ENCODE assay signal across 19 cellular contexts in the genomic region with DNA sequence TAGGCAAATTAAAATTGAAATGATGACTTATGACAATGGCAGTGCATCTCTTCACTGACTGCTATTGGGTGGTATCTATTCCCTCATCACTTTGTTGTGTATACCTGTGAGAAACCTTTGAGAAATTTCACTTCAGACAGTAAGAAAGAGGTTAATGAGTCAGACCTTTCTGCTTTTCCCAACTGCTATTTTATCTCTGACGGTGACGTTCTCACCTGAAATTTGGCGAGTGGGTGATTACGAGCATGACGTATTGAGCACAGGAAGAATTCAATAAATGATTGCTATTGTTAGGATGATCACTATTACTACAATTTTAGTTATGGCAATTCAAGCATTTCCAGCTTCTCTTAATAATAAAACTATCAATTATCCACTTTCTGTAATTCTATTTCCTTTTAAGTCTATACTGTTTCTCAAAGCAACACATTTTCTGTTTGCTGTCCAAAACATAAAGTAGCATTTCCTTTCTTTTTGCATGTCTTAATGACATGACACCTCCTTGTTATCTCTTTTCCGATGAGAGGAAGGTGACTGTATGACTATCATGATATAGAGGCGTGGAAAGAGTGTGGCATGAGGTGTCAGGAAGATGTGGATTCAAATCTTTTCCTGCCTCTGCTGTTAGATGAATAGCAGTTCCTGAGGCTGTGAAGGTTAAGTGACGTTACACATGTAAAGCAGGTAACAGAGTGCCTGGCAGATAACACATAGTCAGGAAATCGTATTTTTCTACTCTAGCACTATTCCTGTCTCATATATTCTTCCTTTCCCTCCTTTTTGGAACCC.
A peak's percentile ranks its signal among the peaks of the same experiment; 100 is the strongest.
DNase-seq lines count a peak whose midpoint lies in the region; ATAC-seq, FAIRE-seq and TF ChIP-seq lines count a peak whose summit lies in the region.
"Had no signal": no experiment of that assay in that cellular context is flagged by ENCODE, and none has a peak within 500 bp of the region (broad histone marks: within the 10 kb centered on the region; RNA-seq: fewer than 3 reads in every experiment).

No MANE protein-coding gene starts in this region.

- H3K27me3 ChIP-seq in HepG2 (ENCODE audit: control insufficient read depth in 1 of 2, insufficient read depth in 2 of 2, low read length in 2 of 2): no peaks in the 10 kb centered on the region
- H3K27me3 ChIP-seq in right lobe of liver: no peaks in the 10 kb centered on the region
- H3K27me3 ChIP-seq in mesendoderm (ENCODE audit: insufficient read depth, low read length, poor library complexity): no peaks in the 10 kb centered on the region
- H3K27me3 ChIP-seq: BLaER1 treated with 17β-estradiol and CSF1 and Interleukin-3, amounts not matched to agents 10 nM and 100 nM had no signal

- TF ChIP-seq EP300 in HepG2 (IDR thresholded peaks at IDR 0.05; ENCODE audit: low read depth in 2 of 2, low read length in 2 of 2) (no peak), HepG2 (CRISPR knock-in tag; IDR thresholded peaks at IDR 0.05; ENCODE audit: borderline replicate concordance) (no peak)

- no peak overlapping the region for H2AFZ ChIP-seq in HepG2 (ENCODE audit: low read length)

- H3K9ac ChIP-seq in HepG2 (ENCODE audit: insufficient read depth, low read depth, low read length) (no peak overlapping the region), mesendoderm (ENCODE audit: low read length) (peak overlapping the region; percentile 40)
- H3K9ac ChIP-seq: BLaER1 treated with 17β-estradiol and CSF1 and Interleukin-3, amounts not matched to agents 10 nM and 100 nM had no signal

- no peak for DNase-seq in HepG2 (ENCODE audit: low spot score)
- DNase-seq in right lobe of liver: no peak
- DNase-seq in mesendoderm: peak; percentile 93
- DNase-seq in putamen (ENCODE audit: low spot score): peak; percentile 27
- no peak for DNase-seq in activated CD8-positive, alpha-beta memory T cell treated with anti-CD3 and anti-CD28 coated beads for 24 hours
- DNase-seq: AML-193; CD4-positive, alpha-beta T cell; CD8-positive, alpha-beta T cell; COR-L47; DMS79 treated with DMSO at 0.1 percent for 48 hours; GF-D8 had no signal

- H3K23ac ChIP-seq in mesendoderm (ENCODE audit: low read length): no peak overlapping the region

- no peak for FAIRE-seq in HepG2 (lab: Jason Lieb, UNC)
- FAIRE-seq: A549, G401.6, GM12891, GM19239 had no signal

- H3K4me1 ChIP-seq in HepG2 (ENCODE audit: insufficient read depth, low read length) (no peaks in the 10 kb centered on the region), right lobe of liver (no peaks in the 10 kb centered on the region), mesendoderm (ENCODE audit: control insufficient read depth, low read depth, low read length) (peaks cover 10% of the 10 kb centered on the region)
- H3K4me1 ChIP-seq: A549; BLaER1 treated with 17β-estradiol and CSF1 and Interleukin-3, amounts not matched to agents 10 nM and 100 nM had no signal

- H3K4me3 ChIP-seq in HepG2 (replicated peaks in 1 of 3; ENCODE audit: insufficient read depth in 1 of 3, low read depth in 2 of 3, low read length in 3 of 3) (no peak overlapping the region), right lobe of liver (no peak overlapping the region), mesendoderm (ENCODE audit: low read length) (no peak overlapping the region)
- H3K4me3 ChIP-seq: A549; BLaER1 treated with 17β-estradiol and CSF1 and Interleukin-3, amounts not matched to agents 10 nM and 100 nM had no signal

- no peak for TF ChIP-seq RAD21 in HepG2 (CRISPR knock-in tag; IDR thresholded peaks at IDR 0.05)

- no peak overlapping the region for H3K4ac ChIP-seq in mesendoderm (ENCODE audit: low read depth, low read length)

- peak overlapping the region; percentile 78 for H3K56ac ChIP-seq in mesendoderm (ENCODE audit: low read length)

- POLR2A ChIA-PET in HepG2 (lab: Yijun Ruan, JAX): no interaction called here

- TF ChIP-seq CTCF in HepG2 (CRISPR knock-in tag; IDR thresholded peaks at IDR 0.05) (no peak), right lobe of liver (IDR thresholded peaks at IDR 0.05) (no peak)

- no peaks in the 10 kb centered on the region for H3K79me1 ChIP-seq in mesendoderm (ENCODE audit: low read length)

- no peak overlapping the region for H3K27ac ChIP-seq in HepG2 (ENCODE audit: extremely low read length, insufficient read depth, low read length)
- H3K27ac ChIP-seq in right lobe of liver: no peak overlapping the region
- H3K27ac ChIP-seq in mesendoderm (ENCODE audit: low read depth, low read length): peak overlapping the region; percentile 44
- H3K27ac ChIP-seq: 22Rv1; A549; BLaER1 treated with 17β-estradiol and CSF1 and Interleukin-3, amounts not matched to agents 10 nM and 100 nM; C4-2B had no signal

- H2BK120ac ChIP-seq in mesendoderm (ENCODE audit: low read depth, low read length): no peak overlapping the region

- peak overlapping the region; percentile 97 for H2BK5ac ChIP-seq in mesendoderm (ENCODE audit: low read length)

- no peak overlapping the region for H4K8ac ChIP-seq in mesendoderm (ENCODE audit: low read depth, low read length)

- TF ChIP-seq POLR2A in HepG2 (IDR thresholded peaks at IDR 0.05; ENCODE audit: insufficient read depth in 1 of 2, low read depth in 2 of 2, low read length in 2 of 2) (no peak), right lobe of liver (IDR thresholded peaks at IDR 0.05) (no peak)

- no TSS peak for BruUV-seq in HepG2 (replicated peaks; lab: Mats Ljungman, UMichigan)

- WGBS in HepG2 (ENCODE audit: low lambda C conversion rate): 19% methylated on average over 9 of the region's 9 CpGs
- 33% methylated on average over 9 of the region's 9 CpGs for WGBS in right lobe of liver (ENCODE audit: insufficient coverage, low coverage, low lambda C conversion rate, missing lambda C conversion rate)
- no CpG with 5 or more reads among the region's 9 CpGs for WGBS in mesendoderm (ENCODE audit: extremely low coverage, insufficient coverage, low lambda C conversion rate)

- no peak overlapping the region for H3K4me2 ChIP-seq in HepG2 (ENCODE audit: low read depth, low read length)
- H3K4me2 ChIP-seq in mesendoderm (ENCODE audit: low read length): no peak overlapping the region
- H3K4me2 ChIP-seq: A549; BLaER1 treated with 17β-estradiol and CSF1 and Interleukin-3, amounts not matched to agents 10 nM and 100 nM had no signal

- no peak overlapping the region for H2BK15ac ChIP-seq in mesendoderm (replicated peaks; ENCODE audit: low read depth)

- in situ Hi-C loops in HepG2 (cut with HindIII; ENCODE audit: extremely low pct_ligation_motif_present, low pct_unique_long_range_greater_than_20kb): no loop called here

- no peaks in the 10 kb centered on the region for H4K20me1 ChIP-seq in HepG2 (ENCODE audit: insufficient read depth, low read length)
- H4K20me1 ChIP-seq: BLaER1 treated with 17β-estradiol and CSF1 and Interleukin-3, amounts not matched to agents 10 nM and 100 nM had no signal

- H3K9me3 ChIP-seq in HepG2 (ENCODE audit: low read length): peaks cover 71% of the 10 kb centered on the region
- no peaks in the 10 kb centered on the region for H3K9me3 ChIP-seq in right lobe of liver
- H3K9me3 ChIP-seq: A549; BLaER1 treated with 17β-estradiol and CSF1 and Interleukin-3, amounts not matched to agents 10 nM and 100 nM had no signal

- intact Hi-C loops in HepG2 (cut with micrococcal nuclease; ENCODE audit: unreplicated experiment): no loop called here
- intact Hi-C loops in right lobe of liver (cut with DNase I): no loop called here

- no peak overlapping the region for H2AK5ac ChIP-seq in mesendoderm (ENCODE audit: low read length)

- H3K36me3 ChIP-seq in HepG2 (replicated peaks in 1 of 2; ENCODE audit: control insufficient read depth in 1 of 2, insufficient read depth in 2 of 2, low read length in 2 of 2) (no peaks in the 10 kb centered on the region), right lobe of liver (no peaks in the 10 kb centered on the region), mesendoderm (ENCODE audit: control insufficient read depth, insufficient read depth, low read length) (no peaks in the 10 kb centered on the region)
- H3K36me3 ChIP-seq: BLaER1 treated with 17β-estradiol and CSF1 and Interleukin-3, amounts not matched to agents 10 nM and 100 nM had no signal

- no peaks in the 10 kb centered on the region for H3K79me2 ChIP-seq in HepG2 (ENCODE audit: insufficient read depth, low read length)
- H3K79me2 ChIP-seq in mesendoderm (ENCODE audit: control insufficient read depth, insufficient read depth, low read length): no peaks in the 10 kb centered on the region

- H4K5ac ChIP-seq in mesendoderm (ENCODE audit: low read length): peak overlapping the region; percentile 85

- no peak for ATAC-seq in HepG2
- ATAC-seq in right lobe of liver: no peak
- no peak for ATAC-seq in HG02885 (IDR thresholded peaks at IDR 0.05; ENCODE audit: poor library complexity, unreplicated experiment)
- ATAC-seq: A549; CD8-positive, alpha-beta T cell had no signal

- no peak overlapping the region for H3K18ac ChIP-seq in mesendoderm (ENCODE audit: low read length)

- CTCF ChIA-PET in HepG2 (lab: Yijun Ruan, JAX; ENCODE audit: low intra/inter-chr PET ratio, low total read pairs): no interaction called here

TF ChIP-seq in HepG2, 621 proteins besides CTCF, POLR2A, EP300 and RAD21:
- no peak for TF ChIP-seq ZNF510 (CRISPR knock-in tag; IDR thresholded peaks at IDR 0.05; ENCODE audit: low read depth)
- no peak for TF ChIP-seq FOSL1 (CRISPR knock-in tag; IDR thresholded peaks at IDR 0.05; ENCODE audit: borderline replicate concordance)
- TF ChIP-seq, protein P1, sequence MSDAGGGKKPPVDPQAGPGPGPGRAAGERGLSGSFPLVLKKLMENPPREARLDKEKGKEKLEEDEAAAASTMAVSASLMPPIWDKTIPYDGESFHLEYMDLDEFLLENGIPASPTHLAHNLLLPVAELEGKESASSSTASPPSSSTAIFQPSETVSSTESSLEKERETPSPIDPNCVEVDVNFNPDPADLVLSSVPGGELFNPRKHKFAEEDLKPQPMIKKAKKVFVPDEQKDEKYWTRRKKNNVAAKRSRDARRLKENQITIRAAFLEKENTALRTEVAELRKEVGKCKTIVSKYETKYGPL (CRISPR knock-in tag; IDR thresholded peaks at IDR 0.05): no peak
- 0 out of 2 replicates have a peak, but pooled peaks have one; percentile 41 for TF ChIP-seq CREB1 (IDR thresholded peaks at IDR 0.05)
- TF ChIP-seq CREB1 (CRISPR knock-in tag; IDR thresholded peaks at IDR 0.05): no peak

Comparison
In these comparisons a context has a peak if more than half of its experiments do, and no peak if none do; other contexts are left out.
1. DNase-seq: peak in mesendoderm (single experiment) and putamen (single experiment); none in HepG2 (single experiment), right lobe of liver (0 of 3) and activated CD8-positive, alpha-beta memory T cell treated with anti-CD3 and anti-CD28 coated beads for 24 hours (single experiment).